ENCODE assay signal across 20 cellular contexts in the genomic region with DNA sequence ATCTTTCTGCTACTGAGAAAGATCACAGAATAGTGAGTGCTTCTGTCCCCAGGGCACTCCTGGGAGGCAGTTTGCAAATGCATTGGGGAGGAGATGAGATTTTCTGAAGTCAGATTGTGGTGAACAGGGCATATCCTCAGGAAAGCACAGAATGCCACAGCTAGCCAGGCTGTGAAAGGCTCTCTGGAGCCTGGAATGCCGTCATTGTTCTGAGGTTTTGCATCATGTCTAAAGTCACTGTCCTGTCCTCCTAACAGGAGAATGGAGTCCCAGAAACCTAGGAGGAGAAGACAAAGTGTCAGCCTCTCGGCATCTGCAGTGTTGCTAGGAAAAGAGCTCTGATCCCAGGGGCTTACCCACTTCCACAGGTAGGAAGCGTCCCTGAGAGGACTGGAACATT.
DNase-seq lines count a peak whose midpoint lies in the region; ATAC-seq, FAIRE-seq and TF ChIP-seq lines count a peak whose summit lies in the region.
"Had no signal": no experiment of that assay in that cellular context is flagged by ENCODE, and none has a peak within 500 bp of the region (broad histone marks: within the 10 kb centered on the region; RNA-seq: fewer than 3 reads in every experiment).

No MANE protein-coding gene starts in this region.

- H3K27me3 ChIP-seq in HepG2 (ENCODE audit: control insufficient read depth in 1 of 2, insufficient read depth in 2 of 2, low read length in 2 of 2) (no peaks in the 10 kb centered on the region), right lobe of liver (no peaks in the 10 kb centered on the region), endodermal cell (ENCODE audit: control insufficient read depth, insufficient read depth, low read length, poor library complexity, severe bottlenecking) (no peaks in the 10 kb centered on the region), neural progenitor cell (no peaks in the 10 kb centered on the region)
- H3K27me3 ChIP-seq: SJCRH30 had no signal

- TF ChIP-seq RAD21 in HepG2 (CRISPR knock-in tag; IDR thresholded peaks at IDR 0.05): no peak

- 10% methylated on average over 3 of the region's 3 CpGs for WGBS in HepG2 (ENCODE audit: low lambda C conversion rate)
- WGBS in right lobe of liver (ENCODE audit: insufficient coverage, low coverage, low lambda C conversion rate, missing lambda C conversion rate): 63% methylated on average over 2 of the region's 3 CpGs
- 81 to 83% methylated on average over 3 of the region's 3 CpGs for WGBS in endodermal cell (ENCODE audit: insufficient coverage in 1 of 2, insufficient read length in 1 of 2), 2 experiments

- no peaks in the 10 kb centered on the region for H3K79me2 ChIP-seq in HepG2 (ENCODE audit: insufficient read depth, low read length)
- no peaks in the 10 kb centered on the region for H3K79me2 ChIP-seq in neural progenitor cell (ENCODE audit: low read depth)

- no peaks in the 10 kb centered on the region for H3F3A ChIP-seq in neural progenitor cell (ENCODE audit: low read depth)

- POLR2A ChIA-PET in HepG2 (lab: Yijun Ruan, JAX): interaction anchor here (8.9 kb wide), 1 partner anchor 16 kb away, joined by 70 read pairs; no protein-coding TSS in a partner anchor

- TF ChIP-seq CTCF in HepG2 (CRISPR knock-in tag; IDR thresholded peaks at IDR 0.05) (no peak), right lobe of liver (IDR thresholded peaks at IDR 0.05) (no peak), endodermal cell (conservative IDR thresholded peaks at IDR 0.05) (no peak), neural progenitor cell (IDR thresholded peaks at IDR 0.05) (no peak)

- no peak for ATAC-seq in HepG2
- ATAC-seq in right lobe of liver: no peak
- ATAC-seq in HG02885 (IDR thresholded peaks at IDR 0.05; ENCODE audit: poor library complexity, unreplicated experiment): no peak
- no peak for ATAC-seq in GM18520 (IDR thresholded peaks at IDR 0.05; ENCODE audit: unreplicated experiment)

- TF ChIP-seq EP300 in HepG2 (IDR thresholded peaks at IDR 0.05; ENCODE audit: low read depth in 2 of 2, low read length in 2 of 2) (no peak), HepG2 (CRISPR knock-in tag; IDR thresholded peaks at IDR 0.05; ENCODE audit: borderline replicate concordance) (no peak)

- no peak overlapping the region for H3K27ac Mint-ChIP-seq in endodermal cell
- no peak overlapping the region for H3K27ac Mint-ChIP-seq in neural progenitor cell
- H3K27ac Mint-ChIP-seq: CD14-positive monocyte had no signal

- no peak overlapping the region for H3K27ac ChIP-seq in HepG2 (ENCODE audit: extremely low read length, insufficient read depth, low read length)
- no peak overlapping the region for H3K27ac ChIP-seq in right lobe of liver
- no peak overlapping the region for H3K27ac ChIP-seq in endodermal cell (ENCODE audit: low read depth, low read length)
- H3K27ac ChIP-seq in neural progenitor cell: no peak overlapping the region
- H3K27ac ChIP-seq: SJCRH30 had no signal

- in situ Hi-C loops in HepG2 (cut with HindIII; ENCODE audit: extremely low pct_ligation_motif_present, low pct_unique_long_range_greater_than_20kb): no loop called here

- H3K36me3 ChIP-seq in HepG2 (replicated peaks in 1 of 2; ENCODE audit: control insufficient read depth in 1 of 2, insufficient read depth in 2 of 2, low read length in 2 of 2): no peaks in the 10 kb centered on the region
- no peaks in the 10 kb centered on the region for H3K36me3 ChIP-seq in right lobe of liver
- no peaks in the 10 kb centered on the region for H3K36me3 ChIP-seq in endodermal cell (ENCODE audit: control insufficient read depth, insufficient read depth, low read length)
- no peaks in the 10 kb centered on the region for H3K36me3 ChIP-seq in neural progenitor cell
- H3K36me3 ChIP-seq: HAP-1, SJCRH30 had no signal

- BruUV-seq in HepG2 (replicated peaks; lab: Mats Ljungman, UMichigan): no TSS peak

- peaks cover 16% of the 10 kb centered on the region for H3K4me1 Mint-ChIP-seq in endodermal cell
- H3K4me1 Mint-ChIP-seq in neural progenitor cell: peaks cover 3% of the 10 kb centered on the region
- H3K4me1 Mint-ChIP-seq: CD14-positive monocyte had no signal

- H3K4me2 ChIP-seq in HepG2 (ENCODE audit: low read depth, low read length): peak overlapping the region; percentile 42
- no peak overlapping the region for H3K4me2 ChIP-seq in neural progenitor cell

- no peak overlapping the region for H2AFZ ChIP-seq in HepG2 (ENCODE audit: low read length)
- H2AFZ ChIP-seq in neural progenitor cell (replicated peaks): peak overlapping the region; percentile 30

- H4K20me1 ChIP-seq in HepG2 (ENCODE audit: insufficient read depth, low read length) (no peaks in the 10 kb centered on the region), neural progenitor cell (ENCODE audit: low read depth) (no peaks in the 10 kb centered on the region)

- DNase-seq in HepG2 (ENCODE audit: low spot score) (no peak), right lobe of liver (no peak), endodermal cell (peak; percentile 55), neural progenitor cell (ENCODE audit: low spot score) (peak; percentile 21)
- DNase-seq in activated CD4-positive, CD25-positive, alpha-beta regulatory T cell treated with anti-CD3 and anti-CD28 coated beads, Interleukin-2, amount 50 U/mL, for 72 hours: no peak
- DNase-seq: 8988T, AML-193, GF-D8, NCI-H1105 treated with DMSO at 0.1 percent for 48 hours, NCI-H1694, NCI-H2081, NCI-H2171 treated with DMSO at 0.1 percent for 48 hours, NCI-H526, OCI-M1, SJCRH30 had no signal

- H3K9me3 ChIP-seq in HepG2 (ENCODE audit: low read length): no peaks in the 10 kb centered on the region
- H3K9me3 ChIP-seq in right lobe of liver: no peaks in the 10 kb centered on the region
- H3K9me3 ChIP-seq in endodermal cell (ENCODE audit: control insufficient read depth, low read length): peaks cover 4% of the 10 kb centered on the region
- no peaks in the 10 kb centered on the region for H3K9me3 ChIP-seq in neural progenitor cell (ENCODE audit: low read depth)
- H3K9me3 ChIP-seq: HAP-1, SJCRH30 had no signal

- FAIRE-seq in HepG2 (lab: Jason Lieb, UNC): no peak
- FAIRE-seq: RCC 7860 had no signal

- H3K27me3 Mint-ChIP-seq in endodermal cell (ENCODE audit: insufficient read depth) (peaks cover 3% of the 10 kb centered on the region), neural progenitor cell (ENCODE audit: insufficient read depth, low read depth) (peaks cover 5% of the 10 kb centered on the region)

- CTCF ChIA-PET in HepG2 (lab: Yijun Ruan, JAX; ENCODE audit: low intra/inter-chr PET ratio, low total read pairs): no interaction called here

- H3K4me1 ChIP-seq in HepG2 (ENCODE audit: insufficient read depth, low read length): peaks cover 89% of the 10 kb centered on the region
- no peaks in the 10 kb centered on the region for H3K4me1 ChIP-seq in right lobe of liver
- H3K4me1 ChIP-seq in endodermal cell (ENCODE audit: control insufficient read depth, insufficient read depth, low read length): peaks cover 4% of the 10 kb centered on the region
- H3K4me1 ChIP-seq in neural progenitor cell: peaks cover 2% of the 10 kb centered on the region
- H3K4me1 ChIP-seq: HAP-1, SJCRH30 had no signal

- H3K4me3 Mint-ChIP-seq in endodermal cell: no peak overlapping the region
- H3K4me3 Mint-ChIP-seq in neural progenitor cell: no peak overlapping the region
- H3K4me3 Mint-ChIP-seq: CD14-positive monocyte had no signal

- H3K4me3 ChIP-seq in HepG2 (replicated peaks in 1 of 3; ENCODE audit: insufficient read depth in 1 of 3, low read depth in 2 of 3, low read length in 3 of 3): no peak overlapping the region
- no peak overlapping the region for H3K4me3 ChIP-seq in right lobe of liver
- H3K4me3 ChIP-seq in endodermal cell (ENCODE audit: low read length): no peak overlapping the region
- H3K4me3 ChIP-seq in neural progenitor cell: no peak overlapping the region
- H3K4me3 ChIP-seq: HAP-1, SJCRH30 had no signal

- intact Hi-C loops in HepG2 (cut with micrococcal nuclease; ENCODE audit: unreplicated experiment) (no loop called here), right lobe of liver (cut with DNase I) (no loop called here)

- peak overlapping the region; percentile 27; the same call in 1 of the 2 replicates for H3K9ac ChIP-seq in HepG2 (ENCODE audit: insufficient read depth, low read depth, low read length)
- H3K9ac ChIP-seq in endodermal cell (ENCODE audit: extremely low read depth, low read length, poor library complexity, severe bottlenecking): no peak overlapping the region
- H3K9ac ChIP-seq in neural progenitor cell: no peak overlapping the region

- H3K9me3 Mint-ChIP-seq in endodermal cell (peaks cover 2% of the 10 kb centered on the region), neural progenitor cell (peaks cover 6% of the 10 kb centered on the region)

- H3K36me3 Mint-ChIP-seq in endodermal cell (ENCODE audit: low read depth) (no peaks in the 10 kb centered on the region), neural progenitor cell (no peaks in the 10 kb centered on the region)
- H3K36me3 Mint-ChIP-seq: CD14-positive monocyte had no signal

- TF ChIP-seq POLR2A in HepG2 (IDR thresholded peaks at IDR 0.05; ENCODE audit: insufficient read depth in 1 of 2, low read depth in 2 of 2, low read length in 2 of 2): no peak
- no peak for TF ChIP-seq POLR2A in right lobe of liver (IDR thresholded peaks at IDR 0.05)

TF ChIP-seq in HepG2, 621 proteins besides CTCF, POLR2A, EP300 and RAD21:
- no peak for TF ChIP-seq ZFP36L2 (CRISPR knock-in tag; IDR thresholded peaks at IDR 0.05)
- TF ChIP-seq, protein P1, sequence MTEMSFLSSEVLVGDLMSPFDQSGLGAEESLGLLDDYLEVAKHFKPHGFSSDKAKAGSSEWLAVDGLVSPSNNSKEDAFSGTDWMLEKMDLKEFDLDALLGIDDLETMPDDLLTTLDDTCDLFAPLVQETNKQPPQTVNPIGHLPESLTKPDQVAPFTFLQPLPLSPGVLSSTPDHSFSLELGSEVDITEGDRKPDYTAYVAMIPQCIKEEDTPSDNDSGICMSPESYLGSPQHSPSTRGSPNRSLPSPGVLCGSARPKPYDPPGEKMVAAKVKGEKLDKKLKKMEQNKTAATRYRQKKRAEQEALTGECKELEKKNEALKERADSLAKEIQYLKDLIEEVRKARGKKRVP (CRISPR knock-in tag; IDR thresholded peaks at IDR 0.05): 0 out of 4 replicates have a peak, but pooled peaks of 1 of the 2 experiments have one; percentile 46

Comparison
In these comparisons a context has a peak if more than half of its experiments do, and no peak if none do; other contexts are left out.
1. DNase-seq: peak in endodermal cell (single experiment) and neural progenitor cell (single experiment); none in HepG2 (single experiment), right lobe of liver (0 of 3) and activated CD4-positive, CD25-positive, alpha-beta regulatory T cell treated with anti-CD3 and anti-CD28 coated beads, Interleukin-2, amount 50 U/mL, for 72 hours (single experiment).